20 cellular contexts compared by ENCODE assay signal in genomic region chr5:135194126-135194488, GRCh38.
"Had no signal": no experiment of that assay in that cellular context is flagged by ENCODE, and none has a peak within 500 bp of the region (broad histone marks: within the 10 kb centered on the region; RNA-seq: fewer than 3 reads in every experiment).

No MANE protein-coding gene starts in this region.

- H3K4me3 ChIP-seq: colonic mucosa, hepatocyte, left lung, tibial nerve had no signal

- H2AFZ ChIP-seq: hepatocyte had no signal

- H3K9me3 ChIP-seq: colonic mucosa, left lung had no signal

- H3K4me2 ChIP-seq: hepatocyte had no signal

- H3K79me2 ChIP-seq: hepatocyte had no signal

- H3K4me1 ChIP-seq: colonic mucosa had no signal

- DNase-seq: activated CD4-positive, alpha-beta T cell treated with anti-CD3 and anti-CD28 coated beads for 1 hour; activated CD4-positive, alpha-beta T cell treated with anti-CD3 and anti-CD28 coated beads, Interleukin-2, amount 50 U/mL, for 1 hour; activated CD8-positive, alpha-beta T cell treated with anti-CD3 and anti-CD28 coated beads, Interleukin-2, amount 10 ng/mL, durations not matched to agents 7 days and 5 days; activated naive CD4-positive, alpha-beta T cell; activated naive CD8-positive, alpha-beta T cell treated with anti-CD3 and anti-CD28 coated beads, Interleukin-2, amount 10 ng/mL, durations not matched to agents 7 days and 5 days; activated T-cell treated with anti-CD3 and anti-CD28 coated beads, Interleukin-2, amount 50 U/mL, for 24 hours; colonic mucosa; endodermal cell; glutamatergic neuron; immature natural killer cell; left lung; nephron progenitor cell; small intestine; stimulated activated CD4-positive, alpha-beta T cell treated with anti-CD3 and anti-CD28 coated beads, Interleukin-2, amount 100 ng/mL, for 48 hours; stimulated activated CD8-positive, alpha-beta memory T cell treated with anti-CD3 and anti-CD28 coated beads, Interleukin-4, amount 100 ng/mL, for 48 hours; stimulated activated naive CD8-positive, alpha-beta T cell treated with anti-CD3 and anti-CD28 coated beads, Interleukin-15, Interleukin-2, amounts not matched to agents 100 U/mL and 50 U/mL, for 24 hours; T-helper 9 cell had no signal

- H3K27ac ChIP-seq: colonic mucosa, epithelial cell of prostate, hepatocyte, left lung had no signal

- H3K36me3 ChIP-seq: colonic mucosa, left lung, tibial nerve had no signal
